In the genomic region with DNA sequence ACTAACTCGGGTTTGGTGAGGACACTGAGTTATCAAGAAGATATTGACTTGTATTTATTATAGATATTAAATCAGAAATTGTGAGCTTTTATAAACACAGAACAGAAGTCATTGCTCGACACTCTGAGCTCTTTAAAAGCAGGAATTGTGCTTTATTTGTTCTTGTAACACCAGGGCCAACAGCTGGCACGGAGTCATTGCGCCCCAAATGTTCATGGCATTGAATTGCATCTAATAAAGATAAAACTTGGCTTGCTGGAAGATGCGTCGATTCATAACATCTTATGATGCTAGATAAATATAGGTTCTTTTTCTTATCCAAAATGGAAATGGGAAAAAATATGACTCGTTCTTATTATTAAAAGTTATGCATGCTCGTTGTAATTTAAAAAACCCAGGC, we compare ENCODE assay signal across 1 cellular context.
TF ChIP-seq lines count a peak whose summit lies in the region.

No MANE protein-coding gene starts in this region.

TF ChIP-seq in K562, 482 proteins besides CTCF, POLR2A, EP300 and RAD21 (continued from another document):
- TF ChIP-seq MCM3 (IDR thresholded peaks at IDR 0.05) (no peak), ZNF778 (CRISPR knock-in tag; IDR thresholded peaks at IDR 0.05) (no peak), JUND (IDR thresholded peaks at IDR 0.05; ENCODE audit: borderline replicate concordance, low read depth, low read length) (no peak), JUND (tag; IDR thresholded peaks at IDR 0.05; ENCODE audit: borderline replicate concordance, low read depth, low read length) (no peak), TAL1 (IDR thresholded peaks at IDR 0.05) (no peak), SMC3 (conservative IDR thresholded peaks at IDR 0.05; ENCODE audit: insufficient read depth, low read depth, low read length) (no peak), POLR2B (IDR thresholded peaks at IDR 0.05; ENCODE audit: low read depth, partially characterized antibody) (no peak)
- TF ChIP-seq, protein P1, sequence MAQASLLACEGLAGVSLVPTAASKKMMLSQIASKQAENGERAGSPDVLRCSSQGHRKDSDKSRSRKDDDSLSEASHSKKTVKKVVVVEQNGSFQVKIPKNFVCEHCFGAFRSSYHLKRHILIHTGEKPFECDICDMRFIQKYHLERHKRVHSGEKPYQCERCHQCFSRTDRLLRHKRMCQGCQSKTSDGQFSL (CRISPR knock-in tag; IDR thresholded peaks at IDR 0.05), result no peak
- TF ChIP-seq, protein P1 (tag; IDR thresholded peaks at IDR 0.05), result no peak
- TF ChIP-seq, protein P2, sequence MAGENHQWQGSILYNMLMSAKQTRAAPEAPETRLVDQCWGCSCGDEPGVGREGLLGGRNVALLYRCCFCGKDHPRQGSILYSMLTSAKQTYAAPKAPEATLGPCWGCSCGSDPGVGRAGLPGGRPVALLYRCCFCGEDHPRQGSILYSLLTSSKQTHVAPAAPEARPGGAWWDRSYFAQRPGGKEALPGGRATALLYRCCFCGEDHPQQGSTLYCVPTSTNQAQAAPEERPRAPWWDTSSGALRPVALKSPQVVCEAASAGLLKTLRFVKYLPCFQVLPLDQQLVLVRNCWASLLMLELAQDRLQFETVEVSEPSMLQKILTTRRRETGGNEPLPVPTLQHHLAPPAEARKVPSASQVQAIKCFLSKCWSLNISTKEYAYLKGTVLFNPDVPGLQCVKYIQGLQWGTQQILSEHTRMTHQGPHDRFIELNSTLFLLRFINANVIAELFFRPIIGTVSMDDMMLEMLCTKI (IDR thresholded peaks at IDR 0.05; ENCODE audit: partially characterized antibody), result no peak
- TF ChIP-seq, protein P3, sequence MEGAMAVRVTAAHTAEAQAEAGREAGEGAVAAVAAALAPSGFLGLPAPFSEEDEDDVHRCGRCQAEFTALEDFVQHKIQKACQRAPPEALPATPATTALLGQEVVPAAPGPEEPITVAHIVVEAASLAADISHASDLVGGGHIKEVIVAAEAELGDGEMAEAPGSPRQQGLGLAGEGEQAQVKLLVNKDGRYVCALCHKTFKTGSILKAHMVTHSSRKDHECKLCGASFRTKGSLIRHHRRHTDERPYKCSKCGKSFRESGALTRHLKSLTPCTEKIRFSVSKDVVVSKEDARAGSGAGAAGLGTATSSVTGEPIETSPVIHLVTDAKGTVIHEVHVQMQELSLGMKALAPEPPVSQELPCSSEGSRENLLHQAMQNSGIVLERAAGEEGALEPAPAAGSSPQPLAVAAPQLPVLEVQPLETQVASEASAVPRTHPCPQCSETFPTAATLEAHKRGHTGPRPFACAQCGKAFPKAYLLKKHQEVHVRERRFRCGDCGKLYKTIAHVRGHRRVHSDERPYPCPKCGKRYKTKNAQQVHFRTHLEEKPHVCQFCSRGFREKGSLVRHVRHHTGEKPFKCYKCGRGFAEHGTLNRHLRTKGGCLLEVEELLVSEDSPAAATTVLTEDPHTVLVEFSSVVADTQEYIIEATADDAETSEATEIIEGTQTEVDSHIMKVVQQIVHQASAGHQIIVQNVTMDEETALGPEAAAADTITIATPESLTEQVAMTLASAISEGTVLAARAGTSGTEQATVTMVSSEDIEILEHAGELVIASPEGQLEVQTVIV (CRISPR knock-in tag; IDR thresholded peaks at IDR 0.05; ENCODE audit: borderline replicate concordance), result no peak
